Comparison of ENCODE assay signal across 20 cellular contexts in the genomic region with DNA sequence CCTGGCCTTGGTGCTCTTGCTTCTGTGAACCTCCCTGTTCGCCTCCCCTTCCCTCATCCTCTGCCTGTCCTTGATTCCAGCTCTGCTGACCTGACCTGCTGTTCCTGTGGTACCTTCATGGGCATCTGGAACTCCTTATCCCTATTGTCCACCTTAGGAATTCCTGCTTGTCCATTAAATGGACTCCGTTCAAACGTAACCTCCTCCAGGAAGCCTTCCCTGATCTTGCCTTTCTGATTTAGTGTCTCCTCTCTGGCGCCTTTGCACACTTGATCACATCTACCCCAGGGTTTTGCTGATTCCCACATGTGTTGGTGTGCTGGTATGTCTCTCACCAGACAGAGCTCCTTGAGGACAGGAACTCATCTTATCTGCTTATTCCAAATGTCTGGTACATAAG. TPM values are rescaled to one million over a fixed set of nuclear protein-coding genes. Genes with fewer than 3 reads are reported as not detected.
A peak's percentile ranks its signal among the peaks of the same experiment; 100 is the strongest.
DNase-seq lines count a peak whose midpoint lies in the region; ATAC-seq, FAIRE-seq and TF ChIP-seq lines count a peak whose summit lies in the region.
"Had no signal": no experiment of that assay in that cellular context is flagged by ENCODE, and none has a peak within 500 bp of the region (broad histone marks: within the 10 kb centered on the region; RNA-seq: fewer than 3 reads in every experiment).

No MANE protein-coding gene starts in this region.

- no peak overlapping the region for H3K9ac ChIP-seq in muscle layer of colon (ENCODE audit: low read length)
- no peak overlapping the region for H3K9ac ChIP-seq in smooth muscle cell (ENCODE audit: low read depth)

- no peaks in the 10 kb centered on the region for H3K9me3 ChIP-seq in muscle layer of colon (ENCODE audit: low read length)
- H3K9me3 ChIP-seq in smooth muscle cell (replicated peaks; ENCODE audit: low read depth), result no peaks in the 10 kb centered on the region
- no peaks in the 10 kb centered on the region for H3K9me3 ChIP-seq in uterus

- no peak for TF ChIP-seq CTCF in smooth muscle cell (IDR thresholded peaks at IDR 0.05; ENCODE audit: borderline replicate concordance, insufficient read depth, poor library complexity, severe bottlenecking)
- TF ChIP-seq CTCF in uterus (IDR thresholded peaks at IDR 0.05), result no peak

- no peak for ATAC-seq in left ventricle myocardium superior
- ATAC-seq: HepG2 had no signal

- WGBS in smooth muscle cell (ENCODE audit: low lambda C conversion rate), result 55% methylated on average over 4 of the region's 4 CpGs

- intact Hi-C loops in left ventricle myocardium superior (cut with micrococcal nuclease) (no loop called here), cardiac septum (cut with DNase I) (no loop called here), uterus (cut with DNase I; ENCODE audit: low total_unique reads) (no loop called here)

- H3K27ac ChIP-seq in muscle layer of colon (ENCODE audit: low read depth, low read length), result peak overlapping the region; percentile 95
- peak overlapping the region; percentile 97 for H3K27ac ChIP-seq in smooth muscle cell (ENCODE audit: low read depth)
- H3K27ac ChIP-seq in uterus, result peak overlapping the region; percentile 92 to 93
- H3K27ac ChIP-seq: PC-9 had no signal

- peaks cover 50% of the 10 kb centered on the region for H3F3A ChIP-seq in smooth muscle cell (ENCODE audit: low read depth)

- DNase-seq in left ventricle myocardium superior, result peak; percentile 0
- no peak for DNase-seq in cardiac septum (ENCODE audit: low spot score)
- DNase-seq in smooth muscle cell (lab: John Stamatoyannopoulos, UW; ENCODE audit: unreplicated experiment), result no peak
- no peak for DNase-seq in uterus
- DNase-seq in frontal cortex (ENCODE audit: low spot score in 2 of 2), result no peak
- DNase-seq in NCI-H345 (lab: John Stamatoyannopoulos, UW), result no peak
- no peak for DNase-seq in NCI-H187 treated with DMSO at 0.1 percent for 48 hours (lab: John Stamatoyannopoulos, UW)
- DNase-seq: 8988T, COR-L47, DMS53, Karpas-422, MM.1S, NCI-H1417 treated with DMSO at 0.1 percent for 48 hours, NCI-H2081 treated with DMSO at 0.1 percent for 48 hours, NCI-H226, NCI-H69, PC-9 had no signal

- H3K4me2 ChIP-seq in smooth muscle cell, result peak overlapping the region; percentile 54
- H3K4me2 ChIP-seq: PC-9 had no signal

- H3K27me3 ChIP-seq in muscle layer of colon (ENCODE audit: control insufficient read depth in 1 of 2, insufficient read depth in 2 of 2, low read length in 2 of 2), result no peaks in the 10 kb centered on the region
- no peaks in the 10 kb centered on the region for H3K27me3 ChIP-seq in smooth muscle cell (ENCODE audit: low read depth)
- no peaks in the 10 kb centered on the region for H3K27me3 ChIP-seq in uterus

- peaks cover 34% of the 10 kb centered on the region for H3K79me2 ChIP-seq in smooth muscle cell (ENCODE audit: low read depth)

- no peak for TF ChIP-seq POLR2A in uterus (IDR thresholded peaks at IDR 0.05)

- no peak for FAIRE-seq in frontal cortex (lab: Jason Lieb, UNC)
- FAIRE-seq: H54, HepG2 had no signal

- H3K4me1 ChIP-seq in muscle layer of colon (ENCODE audit: insufficient read depth, low read length), result peaks cover 52% of the 10 kb centered on the region
- H3K4me1 ChIP-seq in smooth muscle cell (ENCODE audit: low read depth), result peaks cover 40% of the 10 kb centered on the region
- H3K4me1 ChIP-seq in uterus, result peaks cover 0 to 12% of the 10 kb centered on the region in 2 donors

- H2AFZ ChIP-seq in smooth muscle cell (ENCODE audit: low read depth), result no peak overlapping the region
- H2AFZ ChIP-seq: PC-9 had no signal

- no peaks in the 10 kb centered on the region for H3K36me3 ChIP-seq in muscle layer of colon (ENCODE audit: insufficient read depth, low read length)
- H3K36me3 ChIP-seq in smooth muscle cell (ENCODE audit: low read depth), result no peaks in the 10 kb centered on the region
- H3K36me3 ChIP-seq in uterus, result no peaks in the 10 kb centered on the region

- H3K4me3 ChIP-seq in muscle layer of colon (ENCODE audit: low read depth in 1 of 2, low read length in 2 of 2), result no peak overlapping the region
- H3K4me3 ChIP-seq in smooth muscle cell, result no peak overlapping the region
- no peak overlapping the region for H3K4me3 ChIP-seq in uterus
- H3K4me3 ChIP-seq: PC-9 had no signal

- H4K20me1 ChIP-seq in smooth muscle cell (ENCODE audit: low read depth), result no peaks in the 10 kb centered on the region

RNA-seq across cellular contexts. Expression of a gene that starts 20.9 kb away (rescaled TPM):
- total RNA-seq in left ventricle myocardium superior (8.3 TPM), cardiac septum (6.9 TPM), smooth muscle cell (113 and 145 TPM in 2 replicates), uterus (10 to 100 TPM; 17.2 to 58.1 (median 24.4) TPM), frontal cortex (5.7 TPM)
- polyA plus RNA-seq in smooth muscle cell, result 144 and 249 TPM in 2 replicates

RNA-seq across cellular contexts. Expression of a gene that starts 55.4 kb away (rescaled TPM):
- total RNA-seq in left ventricle myocardium superior, result not detected
- total RNA-seq in cardiac septum, result 0.13 TPM
- not detected in 2 replicates for total RNA-seq in smooth muscle cell
- polyA plus RNA-seq in smooth muscle cell, result 0.13 and 0.43 TPM in 2 replicates
- total RNA-seq in uterus, result 10 to 100 TPM in 2 of 4 donors, 1 to 10 TPM in 1, under 1 TPM in 1; 0.28 to 35.0 (median 13.8) TPM
- 0.82 TPM for total RNA-seq in frontal cortex
- total RNA-seq: HepG2, PC-9 had no signal
